1 cellular context compared by ENCODE assay signal in the genomic region with DNA sequence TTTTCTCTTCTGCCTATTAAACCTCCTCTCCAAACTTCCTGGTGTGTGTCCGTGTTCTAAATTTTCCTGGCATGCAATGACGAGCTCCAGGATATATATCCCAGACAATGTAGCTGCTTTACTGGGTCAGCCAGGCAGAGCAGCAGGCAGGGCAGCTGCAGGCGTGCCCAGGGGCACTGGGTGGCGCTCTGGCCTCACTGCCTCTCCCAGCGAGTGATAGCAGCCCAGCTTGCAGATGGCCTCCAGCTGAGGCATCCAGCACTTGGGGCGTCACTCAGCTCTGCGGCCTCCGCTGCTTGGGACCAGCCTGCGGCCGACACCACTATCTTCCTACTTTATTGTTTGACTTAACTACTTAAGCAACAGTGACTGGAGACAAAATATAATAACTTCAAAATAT.
TF ChIP-seq lines count a peak whose summit lies in the region.

No MANE protein-coding gene starts in this region.

TF ChIP-seq in HepG2, 621 proteins besides CTCF, POLR2A, EP300 and RAD21:
- TF ChIP-seq ZNF367 (CRISPR knock-in tag; IDR thresholded peaks at IDR 0.05; ENCODE audit: borderline replicate concordance), result no peak
- no peak for TF ChIP-seq SRSF9 (IDR thresholded peaks at IDR 0.05; ENCODE audit: borderline replicate concordance, insufficient read depth, low read depth, low read length, poor library complexity, severe bottlenecking)
- TF ChIP-seq YEATS4 (CRISPR knock-in tag; IDR thresholded peaks at IDR 0.05; ENCODE audit: borderline replicate concordance), result no peak
